Comparison of ENCODE assay signal across 2 cellular contexts in genomic region chr13:51688937-51689336, GRCh38.
TF ChIP-seq lines count a peak whose summit lies in the region.

No MANE protein-coding gene starts in this region.

TF ChIP-seq in SK-N-SH, 30 proteins besides CTCF, POLR2A, EP300 and RAD21 (continued from another document):
- no peak for TF ChIP-seq IRF3 (IDR thresholded peaks at IDR 0.05; ENCODE audit: low read depth, low read length)
- no peak for TF ChIP-seq RXRA (IDR thresholded peaks at IDR 0.05; ENCODE audit: borderline replicate concordance, low read depth)
- no peak for TF ChIP-seq TAF1 (IDR thresholded peaks at IDR 0.05; ENCODE audit: borderline replicate concordance, low read depth, low read length)
- no peak for TF ChIP-seq NFIC (IDR thresholded peaks at IDR 0.05; ENCODE audit: borderline replicate concordance)
TF ChIP-seq in SK-N-SH: peak in this region for 0.

TF ChIP-seq in SK-N-SH treated with all-trans-retinoic acid at 6 μM for 48 hours, 23 proteins besides CTCF, POLR2A, EP300 and RAD21 (continued from another document):
- no peak for TF ChIP-seq TSHZ2 (CRISPR knock-in tag; IDR thresholded peaks at IDR 0.05)
TF ChIP-seq in SK-N-SH treated with all-trans-retinoic acid at 6 μM for 48 hours: peak in this region for 0.
